ENCODE assay signal across 19 cellular contexts in genomic region chr18:23415530-23415929, GRCh38.
"Had no signal": no experiment of that assay in that cellular context is flagged by ENCODE, and none has a peak within 500 bp of the region (broad histone marks: within the 10 kb centered on the region; RNA-seq: fewer than 3 reads in every experiment).

No MANE protein-coding gene starts in this region.

- DNase-seq: activated gamma-delta T cell treated with Interleukin-2 at 50 U/mL for 16 hours; activated T-cell treated with anti-CD3 and anti-CD28 coated beads, Interleukin-2, amount 50 U/mL, for 1 hour; body of pancreas; effector CD4-positive, alpha-beta T cell; foreskin fibroblast; heart right ventricle; left lung; naive thymus-derived CD4-positive, alpha-beta T cell; small intestine; stimulated activated CD4-positive, alpha-beta T cell treated with anti-CD3 and anti-CD28 coated beads, Interleukin-2, amount 100 ng/mL, for 24 hours; stomach; transverse colon; uterus had no signal

- H3K9me3 ChIP-seq: body of pancreas, heart right ventricle, left lung, stomach, transverse colon, uterus had no signal

- H3K27me3 Mint-ChIP-seq: activated naive CD4-positive, alpha-beta T cell treated with anti-CD3 and anti-CD28 coated beads, Interleukin-2, amount 50 U/mL, for 24 hours; naive thymus-derived CD4-positive, alpha-beta T cell had no signal

- ATAC-seq: body of pancreas; left lung; sciatic nerve; stimulated activated effector memory CD8-positive, alpha-beta T cell treated with anti-CD3 and anti-CD28 coated beads, Interleukin-12 subunit alpha, Interleukin-12 subunit beta, amount 100 ng/mL, for 72 hours; WTC11 had no signal

- H3K9me3 Mint-ChIP-seq: activated naive CD4-positive, alpha-beta T cell treated with anti-CD3 and anti-CD28 coated beads, Interleukin-2, amount 50 U/mL, for 24 hours; naive thymus-derived CD4-positive, alpha-beta T cell; neural crest cell; stimulated activated effector memory CD8-positive, alpha-beta T cell treated with anti-CD3 and anti-CD28 coated beads, Interleukin-12 subunit alpha, Interleukin-12 subunit beta, amount 100 ng/mL, for 72 hours; WTC11 had no signal

- H3K36me3 ChIP-seq: cardiac muscle cell, left lung, stomach, transverse colon, uterus had no signal

- H3K4me1 ChIP-seq: body of pancreas, transverse colon, uterus had no signal

- H3K4me1 Mint-ChIP-seq: activated naive CD4-positive, alpha-beta T cell treated with anti-CD3 and anti-CD28 coated beads, Interleukin-2, amount 50 U/mL, for 24 hours; stimulated activated effector memory CD8-positive, alpha-beta T cell treated with anti-CD3 and anti-CD28 coated beads, Interleukin-12 subunit alpha, Interleukin-12 subunit beta, amount 100 ng/mL, for 72 hours; WTC11 had no signal

- H3K4me3 Mint-ChIP-seq: activated naive CD4-positive, alpha-beta T cell treated with anti-CD3 and anti-CD28 coated beads, Interleukin-2, amount 50 U/mL, for 24 hours; naive thymus-derived CD4-positive, alpha-beta T cell; neural crest cell; stimulated activated effector memory CD8-positive, alpha-beta T cell treated with anti-CD3 and anti-CD28 coated beads, Interleukin-12 subunit alpha, Interleukin-12 subunit beta, amount 100 ng/mL, for 72 hours; WTC11 had no signal

- H3K27me3 ChIP-seq: body of pancreas, cardiac muscle cell, heart right ventricle, left lung, stomach, transverse colon, uterus had no signal

- H3K27ac Mint-ChIP-seq: activated naive CD4-positive, alpha-beta T cell treated with anti-CD3 and anti-CD28 coated beads, Interleukin-2, amount 50 U/mL, for 24 hours; stimulated activated effector memory CD8-positive, alpha-beta T cell treated with anti-CD3 and anti-CD28 coated beads, Interleukin-12 subunit alpha, Interleukin-12 subunit beta, amount 100 ng/mL, for 72 hours; WTC11 had no signal

- H3K36me3 Mint-ChIP-seq: activated naive CD4-positive, alpha-beta T cell treated with anti-CD3 and anti-CD28 coated beads, Interleukin-2, amount 50 U/mL, for 24 hours; naive thymus-derived CD4-positive, alpha-beta T cell; stimulated activated effector memory CD8-positive, alpha-beta T cell treated with anti-CD3 and anti-CD28 coated beads, Interleukin-12 subunit alpha, Interleukin-12 subunit beta, amount 100 ng/mL, for 72 hours; WTC11 had no signal

- H3K4me3 ChIP-seq: body of pancreas, cardiac muscle cell, heart right ventricle, left lung, stomach, transverse colon, uterus had no signal

- H3K27ac ChIP-seq: body of pancreas, cardiac muscle cell, left lung, stomach, transverse colon, uterus had no signal
